Comparison of ENCODE assay signal across 8 cellular contexts in the genomic region with DNA sequence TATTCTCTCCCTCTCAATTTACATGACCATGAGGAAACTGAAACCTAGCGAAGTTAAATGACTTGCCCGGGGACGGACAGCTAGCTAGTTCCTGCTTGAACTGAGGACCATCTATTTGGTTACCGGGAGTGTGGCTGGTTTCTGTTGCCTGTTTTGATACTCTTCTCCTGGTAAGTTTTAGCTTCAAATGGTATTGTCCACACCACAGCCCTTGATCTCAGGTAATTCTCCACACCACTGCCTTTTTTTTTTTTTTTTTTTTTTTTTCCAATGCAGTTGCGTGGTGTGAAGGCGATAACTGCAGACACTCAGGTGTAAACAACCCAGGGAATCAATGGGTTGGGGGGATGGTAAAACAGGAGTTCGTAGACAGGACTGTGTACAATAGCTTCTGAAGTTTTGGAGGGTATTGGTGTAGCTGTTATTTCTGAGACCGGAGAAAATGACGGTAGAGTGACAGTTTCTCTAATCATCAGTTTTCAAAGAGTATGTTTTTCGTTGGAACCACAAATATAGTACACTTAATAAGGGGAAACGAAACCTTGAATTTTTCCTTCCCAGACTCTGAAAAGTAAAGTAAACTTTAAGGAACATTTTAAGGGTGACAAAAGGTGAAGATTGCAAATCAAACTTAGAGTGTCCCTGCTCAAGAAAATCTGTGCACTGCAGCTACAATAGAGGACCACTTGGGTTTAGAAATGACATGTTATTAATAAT.
DNase-seq lines count a peak whose midpoint lies in the region; ATAC-seq and TF ChIP-seq lines count a peak whose summit lies in the region.

No MANE protein-coding gene starts in this region.

- peaks cover 2 to 6% of the 10 kb centered on the region in 2 donors for H3K36me3 Mint-ChIP-seq in CD14-positive monocyte
- H3K36me3 Mint-ChIP-seq in activated naive CD8-positive, alpha-beta T cell: peaks cover 2% of the 10 kb centered on the region
- peaks cover 0 to 10% (median under 1%) of the 10 kb centered on the region in 5 donors for H3K36me3 Mint-ChIP-seq in naive thymus-derived CD4-positive, alpha-beta T cell

- intact Hi-C loops in CD14-positive monocyte (cut with micrococcal nuclease): no loop called here
- intact Hi-C loops in naive thymus-derived CD4-positive, alpha-beta T cell (cut with micrococcal nuclease): loop anchor here in 1 of 2 donors (2.0 kb wide), 2 partner anchors 16 to 74 kb away; no protein-coding TSS in a partner anchor

- ATAC-seq in GM18867 (IDR thresholded peaks at IDR 0.05; ENCODE audit: unreplicated experiment) (peak; percentile 69), HG03196 (IDR thresholded peaks at IDR 0.05; ENCODE audit: unreplicated experiment) (peak; percentile 54)
- ATAC-seq in naive thymus-derived CD4-positive, alpha-beta T cell: peak; percentile 49

- no peak overlapping the region for H3K27ac ChIP-seq in naive thymus-derived CD4-positive, alpha-beta T cell (ENCODE audit: low read depth, low read length)

- peak overlapping the region; percentile 79 to 98 for H3K4me3 Mint-ChIP-seq in CD14-positive monocyte
- H3K4me3 Mint-ChIP-seq in activated naive CD8-positive, alpha-beta T cell: peak overlapping the region; percentile 20
- peak overlapping the region; percentile 55 to 77 (median 65) for H3K4me3 Mint-ChIP-seq in naive thymus-derived CD4-positive, alpha-beta T cell

- H3K4me1 ChIP-seq in naive thymus-derived CD4-positive, alpha-beta T cell (ENCODE audit: control insufficient read depth in 2 of 2, insufficient read depth in 2 of 2, low read length in 2 of 2): no peaks in the 10 kb centered on the region

- peak overlapping the region; percentile 23 to 89 (median 85) for H3K27ac Mint-ChIP-seq in CD14-positive monocyte
- no peak overlapping the region for H3K27ac Mint-ChIP-seq in activated naive CD8-positive, alpha-beta T cell
- H3K27ac Mint-ChIP-seq in naive thymus-derived CD4-positive, alpha-beta T cell: peak overlapping the region in 8 of 9 donors; percentile 19 to 80 (median 65)

- CTCF ChIA-PET in naive thymus-derived CD4-positive, alpha-beta T cell (lab: Charles Lee): no interaction called here

- peaks cover 0 to 2% (median 2%) of the 10 kb centered on the region in 3 donors for H3K27me3 Mint-ChIP-seq in CD14-positive monocyte (ENCODE audit: low read depth in 3 of 3)
- H3K27me3 Mint-ChIP-seq in activated naive CD8-positive, alpha-beta T cell: no peaks in the 10 kb centered on the region
- H3K27me3 Mint-ChIP-seq in naive thymus-derived CD4-positive, alpha-beta T cell: no peaks in the 10 kb centered on the region

- no peak for TF ChIP-seq CTCF in CD14-positive monocyte (IDR thresholded peaks at IDR 0.05)

- H3K4me3 ChIP-seq in naive thymus-derived CD4-positive, alpha-beta T cell (ENCODE audit: low read length): no peak overlapping the region

- peaks cover 24% of the 10 kb centered on the region for H3K4me1 Mint-ChIP-seq in CD14-positive monocyte
- H3K4me1 Mint-ChIP-seq in activated naive CD8-positive, alpha-beta T cell (ENCODE audit: low read depth): peaks cover 14% of the 10 kb centered on the region
- H3K4me1 Mint-ChIP-seq in naive thymus-derived CD4-positive, alpha-beta T cell: peaks cover 4 to 40% (median 21%) of the 10 kb centered on the region in 7 donors

- H3K27me3 ChIP-seq in naive thymus-derived CD4-positive, alpha-beta T cell (ENCODE audit: control insufficient read depth in 2 of 2, insufficient read depth in 2 of 2, low read length in 2 of 2): no peaks in the 10 kb centered on the region

- POLR2A ChIA-PET in naive thymus-derived CD4-positive, alpha-beta T cell (lab: Charles Lee): interaction anchor here (0.6 to 4.1 kb wide), 4 partner anchors 58 to 149 kb away, joined by 3 to 15 read pairs (median 4); partner anchors contain the start of gene CACYBP

- H3K9me3 ChIP-seq in naive thymus-derived CD4-positive, alpha-beta T cell (ENCODE audit: control insufficient read depth in 2 of 3, low read length in 3 of 3): no peaks in the 10 kb centered on the region

- DNase-seq in CD14-positive monocyte (ENCODE audit: low spot score) (peak; percentile 49), NCI-H2171 treated with DMSO at 0.1 percent for 48 hours (lab: John Stamatoyannopoulos, UW) (no peak), SHP77 treated with DMSO at 0.1 percent for 48 hours (lab: John Stamatoyannopoulos, UW) (no peak)
- no peak for DNase-seq in naive thymus-derived CD4-positive, alpha-beta T cell
- DNase-seq in activated effector memory CD4-positive, alpha-beta T cell treated with anti-CD3 and anti-CD28 coated beads, Interleukin-2, amount 50 U/mL, for 16 hours: no peak

- peaks cover 0 to under 1% (median 0%) of the 10 kb centered on the region in 7 donors for H3K9me3 Mint-ChIP-seq in CD14-positive monocyte
- H3K9me3 Mint-ChIP-seq in activated naive CD8-positive, alpha-beta T cell (ENCODE audit: low read depth): no peaks in the 10 kb centered on the region
- H3K9me3 Mint-ChIP-seq in naive thymus-derived CD4-positive, alpha-beta T cell: peaks cover 0 to under 1% (median 0%) of the 10 kb centered on the region in 11 donors

- no peaks in the 10 kb centered on the region for H3K36me3 ChIP-seq in naive thymus-derived CD4-positive, alpha-beta T cell (ENCODE audit: control insufficient read depth in 2 of 3, insufficient read depth in 3 of 3, low read length in 3 of 3)

Comparison
In these comparisons a context has a peak if more than half of its experiments do, and no peak if none do; other contexts are left out.
1. H3K4me3 Mint-ChIP-seq: peak in every context shown above with its lines; median percentile 88 in CD14-positive monocyte; 65 in naive thymus-derived CD4-positive, alpha-beta T cell; 20 in activated naive CD8-positive, alpha-beta T cell.